ENCODE assay signal across 29 cellular contexts in genomic region chr2:62545261-62545660, GRCh38.
"Had no signal": no experiment of that assay in that cellular context is flagged by ENCODE, and none has a peak within 500 bp of the region (broad histone marks: within the 10 kb centered on the region; RNA-seq: fewer than 3 reads in every experiment).

No MANE protein-coding gene starts in this region.

- H3K9ac ChIP-seq: neural progenitor cell, parathyroid adenoma had no signal

- H3K4me3 ChIP-seq: neural progenitor cell, ovary, psoas muscle, skin epidermis, smooth muscle cell, spleen, suprapubic skin, testis, tibial artery, transverse colon, uterus had no signal

- ATAC-seq: naive thymus-derived CD4-positive, alpha-beta T cell; natural killer cell; psoas muscle; right cardiac atrium; sciatic nerve; stimulated activated naive CD8-positive, alpha-beta T cell treated with anti-CD3 and anti-CD28 coated beads, Interleukin-15, amount 100 ng/mL, for 72 hours; stimulated activated naive CD8-positive, alpha-beta T cell treated with anti-CD3 and anti-CD28 coated beads, Interleukin-15, Interleukin-2, amounts not matched to agents 100 U/mL and 50 U/mL, for 24 hours had no signal

- H3K27me3 ChIP-seq: neural progenitor cell, ovary, spleen, suprapubic skin, testis, tibial artery, transverse colon, uterus had no signal

- H3K36me3 Mint-ChIP-seq: naive thymus-derived CD4-positive, alpha-beta T cell; natural killer cell; neural progenitor cell; type B pancreatic cell had no signal

- H3K79me2 ChIP-seq: parathyroid adenoma had no signal

- H3K4me3 Mint-ChIP-seq: natural killer cell; nephron; neural progenitor cell; stimulated activated naive CD8-positive, alpha-beta T cell treated with anti-CD3 and anti-CD28 coated beads, Interleukin-15, amount 100 ng/mL, for 72 hours; type B pancreatic cell had no signal

- H3K27ac Mint-ChIP-seq: naive thymus-derived CD4-positive, alpha-beta T cell; natural killer cell; nephron; neural progenitor cell; progenitor cell of endocrine pancreas; type B pancreatic cell had no signal

- H2AFZ ChIP-seq: neural progenitor cell, parathyroid adenoma had no signal

- H3K27me3 Mint-ChIP-seq: progenitor cell of endocrine pancreas; stimulated activated naive CD8-positive, alpha-beta T cell treated with anti-CD3 and anti-CD28 coated beads, Interleukin-15, amount 100 ng/mL, for 72 hours; type B pancreatic cell had no signal

- H3K4me2 ChIP-seq: neural progenitor cell, smooth muscle cell had no signal

- H3K36me3 ChIP-seq: neural progenitor cell, ovary, spleen, suprapubic skin, tibial artery, transverse colon, uterus had no signal

- H3K27ac ChIP-seq: neural progenitor cell, ovary, parathyroid adenoma, psoas muscle, skin epidermis, spleen, suprapubic skin, testis, tibial artery, transverse colon, uterus had no signal

- H3K9me3 Mint-ChIP-seq: naive thymus-derived CD4-positive, alpha-beta T cell; natural killer cell; nephron; neural progenitor cell; stimulated activated naive CD8-positive, alpha-beta T cell treated with anti-CD3 and anti-CD28 coated beads, Interleukin-15, amount 100 ng/mL, for 72 hours; type B pancreatic cell had no signal

- H3K4me1 Mint-ChIP-seq: naive thymus-derived CD4-positive, alpha-beta T cell; natural killer cell; neural progenitor cell; stimulated activated naive CD8-positive, alpha-beta T cell treated with anti-CD3 and anti-CD28 coated beads, Interleukin-15, amount 100 ng/mL, for 72 hours had no signal

- H3K9me3 ChIP-seq: ovary, psoas muscle, spleen, suprapubic skin, testis, tibial artery, transverse colon, uterus had no signal

- DNase-seq: naive thymus-derived CD4-positive, alpha-beta T cell; natural killer cell; occipital lobe; ovary; psoas muscle; right cardiac atrium; spleen; stimulated activated CD4-positive, alpha-beta T cell treated with anti-CD3 and anti-CD28 coated beads, Interleukin-12 subunit alpha, Interleukin-12 subunit beta, amount 100 ng/mL, for 4 hours; stimulated activated CD4-positive, alpha-beta T cell treated with anti-CD3 and anti-CD28 coated beads, Interleukin-1b, Interleukin-23, amount 100 ng/mL, for 48 hours; stimulated activated CD4-positive, alpha-beta T cell treated with anti-CD3 and anti-CD28 coated beads, Interleukin-4, amount 100 ng/mL, for 1 hour; stimulated activated CD4-positive, alpha-beta T cell treated with anti-CD3 and anti-CD28 coated beads, Interleukin-4, amount 100 ng/mL, for 4 hours; stimulated activated CD8-positive, alpha-beta memory T cell treated with anti-CD3 and anti-CD28 coated beads, Interleukin-4, amount 100 ng/mL, for 48 hours; stimulated activated naive CD4-positive, alpha-beta T cell; stimulated activated naive CD8-positive, alpha-beta T cell treated with anti-CD3 and anti-CD28 coated beads, Interleukin-15, amount 100 ng/mL, for 72 hours; stimulated activated naive CD8-positive, alpha-beta T cell treated with anti-CD3 and anti-CD28 coated beads, Interleukin-15, Interleukin-2, amounts not matched to agents 100 U/mL and 50 U/mL, for 24 hours; substantia nigra; testis; tibial artery; transverse colon; uterus had no signal

- H3K4me1 ChIP-seq: parathyroid adenoma, psoas muscle, spleen, suprapubic skin, testis, uterus had no signal
